9 cellular contexts compared by ENCODE assay signal in genomic region chr3:183560607-183561006, GRCh38. TPM values are rescaled to one million over a fixed set of nuclear protein-coding genes. Genes with fewer than 3 reads are reported as not detected.
DNase-seq lines count a peak whose midpoint lies in the region; ATAC-seq, FAIRE-seq and TF ChIP-seq lines count a peak whose summit lies in the region.
"Had no signal": no experiment of that assay in that cellular context is flagged by ENCODE, and none has a peak within 500 bp of the region (broad histone marks: within the 10 kb centered on the region; RNA-seq: fewer than 3 reads in every experiment).

No MANE protein-coding gene starts in this region.

- no peak; a peak in 1 of 6 replicates for ATAC-seq in A549

- no peaks in the 10 kb centered on the region for H4K20me1 ChIP-seq in OCI-LY1 (ENCODE audit: insufficient read depth, low read length)

- no peak overlapping the region for H3K27ac Mint-ChIP-seq in glutamatergic neuron (ENCODE audit: unreplicated experiment)

- peak in 1 of 2 experiments; percentile 29; a peak in 2 of 5 replicates for TF ChIP-seq RAD21 in A549 (conservative IDR thresholded peaks at IDR 0.05 in 1 of 2, IDR thresholded peaks at IDR 0.05 in 1 of 2)

- H3K4me1 ChIP-seq in A549 (no peaks in the 10 kb centered on the region), OCI-LY1 (ENCODE audit: insufficient read depth, low read length, severe bottlenecking) (peaks cover 58% of the 10 kb centered on the region), tibial nerve (no peaks in the 10 kb centered on the region)

- no peaks in the 10 kb centered on the region for H3K79me2 ChIP-seq in OCI-LY1 (ENCODE audit: insufficient read depth, low read length)

- 91% methylated on average over 9 of the region's 9 CpGs for WGBS in A549 (ENCODE audit: missing lambda C conversion rate)
- 91 to 92% methylated on average over 9 of the region's 9 CpGs for WGBS in tibial nerve, 2 donors

- H3K9me3 ChIP-seq in A549: no peaks in the 10 kb centered on the region
- no peaks in the 10 kb centered on the region for H3K9me3 ChIP-seq in OCI-LY1 (ENCODE audit: low read length)
- no peaks in the 10 kb centered on the region for H3K9me3 ChIP-seq in tibial nerve

- TF ChIP-seq CTCF in A549 (IDR thresholded peaks at IDR 0.05): no peak
- peak; percentile 88 for TF ChIP-seq CTCF in OCI-LY1 (IDR thresholded peaks at IDR 0.05; ENCODE audit: low read length)
- peak; percentile 14 for TF ChIP-seq CTCF in fibroblast of villous mesenchyme (IDR thresholded peaks at IDR 0.05; ENCODE audit: insufficient read depth, low read depth, low read length)
- TF ChIP-seq CTCF in tibial nerve (IDR thresholded peaks at IDR 0.05): peak in 1 of 5 experiments; percentile 6
- TF ChIP-seq CTCF in glutamatergic neuron (IDR thresholded peaks at IDR 0.05; ENCODE audit: partially characterized antibody, unreplicated experiment): no peak

- peaks cover 2% of the 10 kb centered on the region for H3K27me3 Mint-ChIP-seq in glutamatergic neuron (ENCODE audit: unreplicated experiment)

- H3K9me3 Mint-ChIP-seq in glutamatergic neuron (ENCODE audit: unreplicated experiment): no peaks in the 10 kb centered on the region

- no peak overlapping the region for H3K27ac ChIP-seq in A549
- peak overlapping the region; percentile 56 for H3K27ac ChIP-seq in OCI-LY1 (ENCODE audit: low read depth, low read length, poor library complexity, severe bottlenecking)
- no peak overlapping the region for H3K27ac ChIP-seq in tibial nerve

- CTCF ChIA-PET in A549 (lab: Yijun Ruan, JAX): no interaction called here

- no peak for FAIRE-seq in A549 (lab: Jason Lieb, UNC)

- no peaks in the 10 kb centered on the region; the same call in 1 of the 2 replicates for H3F3A ChIP-seq in OCI-LY1 (ENCODE audit: insufficient read depth, low read length)

- H3K9me2 ChIP-seq in OCI-LY1 (ENCODE audit: low read depth, low read length): no peaks in the 10 kb centered on the region

- no peaks in the 10 kb centered on the region for H3K36me3 ChIP-seq in OCI-LY1 (ENCODE audit: insufficient read depth, low read length)
- no peaks in the 10 kb centered on the region for H3K36me3 ChIP-seq in tibial nerve

- H3K4me3 Mint-ChIP-seq in glutamatergic neuron (ENCODE audit: unreplicated experiment): no peak overlapping the region

- no peak overlapping the region for H3K4me2 ChIP-seq in A549
- H3K4me2 ChIP-seq in OCI-LY1 (ENCODE audit: low read length): peak overlapping the region; percentile 12; the same call in 1 of the 2 replicates

- no peaks in the 10 kb centered on the region for H3K4me1 Mint-ChIP-seq in glutamatergic neuron (ENCODE audit: low read depth, unreplicated experiment)

- POLR2A ChIA-PET in A549 (lab: Yijun Ruan, JAX): no interaction called here

- H3K4me3 ChIP-seq in A549 (no peak overlapping the region), OCI-LY1 (ENCODE audit: low read depth, low read length, poor library complexity, severe bottlenecking) (no peak overlapping the region), fibroblast of villous mesenchyme (ENCODE audit: low read depth, low read length) (no peak overlapping the region), tibial nerve (no peak overlapping the region)

- H2AFZ ChIP-seq in OCI-LY1 (ENCODE audit: low read length): no peak overlapping the region

- no peak for TF ChIP-seq POLR2A in A549 (IDR thresholded peaks at IDR 0.05; ENCODE audit: low read length)
- TF ChIP-seq POLR2A in tibial nerve (IDR thresholded peaks at IDR 0.05): no peak

- DNase-seq in A549 (ENCODE audit: low read depth in 1 of 2, low spot score in 1 of 2) (peak in 1 of 2 experiments; percentile 15), GDM1 (lab: John Stamatoyannopoulos, UW) (peak; percentile 15), fibroblast of villous mesenchyme (ENCODE audit: low read depth) (no peak), tibial nerve (ENCODE audit: low spot score in 2 of 2) (no peak), NCI-H1105 treated with DMSO at 0.1 percent for 48 hours (lab: John Stamatoyannopoulos, UW) (no peak), putamen (ENCODE audit: low spot score) (no peak), glutamatergic neuron (no peak)

- H3K36me3 Mint-ChIP-seq in glutamatergic neuron (ENCODE audit: unreplicated experiment): no peaks in the 10 kb centered on the region

- H3K27me3 ChIP-seq in OCI-LY1 (ENCODE audit: insufficient read depth, low read length): no peaks in the 10 kb centered on the region
- no peaks in the 10 kb centered on the region for H3K27me3 ChIP-seq in tibial nerve

- no peak for TF ChIP-seq EP300 in A549 (IDR thresholded peaks at IDR 0.05)
- TF ChIP-seq EP300 in tibial nerve (IDR thresholded peaks at IDR 0.05): no peak

- no peak overlapping the region; the same call in 1 of the 2 replicates for H3K9ac ChIP-seq in OCI-LY1 (ENCODE audit: low read length)

TF ChIP-seq in A549, 52 proteins besides CTCF, POLR2A, EP300 and RAD21:
- TF ChIP-seq, protein P1, sequence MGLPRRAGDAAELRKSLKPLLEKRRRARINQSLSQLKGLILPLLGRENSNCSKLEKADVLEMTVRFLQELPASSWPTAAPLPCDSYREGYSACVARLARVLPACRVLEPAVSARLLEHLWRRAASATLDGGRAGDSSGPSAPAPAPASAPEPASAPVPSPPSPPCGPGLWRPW (IDR thresholded peaks at IDR 0.05): no peak
- TF ChIP-seq SMC3 (IDR thresholded peaks at IDR 0.05) (peak; percentile 20; the same call in 1 of the 3 replicates), ZFP36 (IDR thresholded peaks at IDR 0.05; ENCODE audit: borderline replicate concordance, partially characterized antibody) (no peak), FOSB (CRISPR knock-in tag; IDR thresholded peaks at IDR 0.05) (no peak)

RNA-seq across cellular contexts. Expression of gene KLHL6, which starts 5.1 kb away (rescaled TPM):
- polyA plus RNA-seq in A549 (2011; rRNA removed) (not detected in 2 replicates), A549 (2017; fragmentation: RNase III; extraction: RNeasy Plus Mini Kit Qiagen cat#74134 plus additional on column Dnase treatment) (not detected in 3 replicates)
- not detected in 2 replicates for polyA plus RNA-seq in A549 (2012; cell fraction: cytosol; rRNA removed)
- polyA plus RNA-seq in A549 (2012; cell fraction: nucleus; rRNA removed): not detected in 2 replicates
- not detected in 2 replicates for polyA minus RNA-seq in A549 (2011; rRNA and poly(A)+ RNA removed)
- total RNA-seq in fibroblast of villous mesenchyme (not detected in 2 replicates), tibial nerve (1 to 10 TPM; 2.1 to 4.5 (median 3.0) TPM), glutamatergic neuron (ENCODE audit: unreplicated experiment) (not detected)
- total RNA-seq: LHCN-M2 had no signal

Comparison
In these comparisons a context has a peak if more than half of its experiments do, and no peak if none do; other contexts are left out.
1. CTCF ChIP-seq: peak in OCI-LY1 (single experiment) and fibroblast of villous mesenchyme (single experiment); none in A549 (single experiment) and glutamatergic neuron (single experiment).